ENCODE assay signal across 10 cellular contexts in genomic region chr3:144556392-144556791, GRCh38.
DNase-seq lines count a peak whose midpoint lies in the region; ATAC-seq and TF ChIP-seq lines count a peak whose summit lies in the region.
"Had no signal": no experiment of that assay in that cellular context is flagged by ENCODE, and none has a peak within 500 bp of the region (broad histone marks: within the 10 kb centered on the region; RNA-seq: fewer than 3 reads in every experiment).

No MANE protein-coding gene starts in this region.

- peak; percentile 89 for ATAC-seq in GM18867 (IDR thresholded peaks at IDR 0.05; ENCODE audit: unreplicated experiment)
- ATAC-seq in HG02642 (IDR thresholded peaks at IDR 0.05; ENCODE audit: poor library complexity, unreplicated experiment) = peak; percentile 86
- no peak for ATAC-seq in left cardiac atrium

- intact Hi-C loops in left cardiac atrium (cut with DNase I) = no loop called here

- H3K4me3 ChIP-seq in foreskin fibroblast (ENCODE audit: low read depth in 1 of 2, low read length in 2 of 2) = no peak overlapping the region

- DNase-seq in HS-27A (ENCODE audit: low read depth) = peak; percentile 23
- peak; percentile 5 to 22 for DNase-seq in foreskin fibroblast
- no peak for DNase-seq in NCI-H748 (lab: John Stamatoyannopoulos, UW; ENCODE audit: unreplicated experiment)
- no peak for DNase-seq in left cardiac atrium
- no peak for DNase-seq in activated T-cell treated with anti-CD3 and anti-CD28 coated beads, Interleukin-2, amount 50 U/mL, for 1 hour
- DNase-seq in DMS53 (lab: John Stamatoyannopoulos, UW) = no peak
- DNase-seq: activated CD4-positive, alpha-beta T cell treated with anti-CD3 and anti-CD28 coated beads, Interleukin-2, amount 50 U/mL, for 48 hours; NK-92 treated with Interleukin-12 subunit alpha and Interleukin-12 subunit beta, amount 100 ng/mL, for 24 hours had no signal

- TF ChIP-seq CTCF in foreskin fibroblast (IDR thresholded peaks at IDR 0.05; ENCODE audit: low read depth, low read length) = no peak

Comparison
In these comparisons a context has a peak if more than half of its experiments do, and no peak if none do; other contexts are left out.
1. ATAC-seq: peak in GM18867 (single experiment) and HG02642 (single experiment); none in left cardiac atrium (0 of 2).
2. DNase-seq: peak in HS-27A (single experiment) and foreskin fibroblast (2 of 2); none in NCI-H748 (single experiment), left cardiac atrium (single experiment), activated T-cell treated with anti-CD3 and anti-CD28 coated beads, Interleukin-2, amount 50 U/mL, for 1 hour (single experiment) and DMS53 (single experiment).